ENCODE assay signal across 9 cellular contexts in the genomic region with DNA sequence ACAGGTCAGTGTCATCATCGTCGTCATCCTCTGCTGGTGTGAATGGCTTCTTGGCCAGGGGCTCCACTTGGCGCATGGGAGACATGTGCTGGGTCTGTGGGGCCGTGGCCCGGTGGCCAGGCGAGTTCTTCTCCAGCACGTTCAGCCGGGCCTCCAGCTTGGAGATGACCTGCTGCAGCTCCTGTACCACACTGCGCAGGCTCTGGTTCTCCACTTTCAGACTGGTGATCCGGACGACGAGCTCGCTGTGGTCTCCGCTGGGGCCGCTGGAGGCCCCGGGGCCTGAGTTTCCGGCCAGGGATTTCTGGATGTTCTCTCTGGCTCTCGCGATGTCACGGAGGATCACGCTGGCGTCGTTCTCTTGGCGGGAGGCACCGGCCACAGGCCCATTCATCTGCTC.
"Had no signal": no experiment of that assay in that cellular context is flagged by ENCODE, and none has a peak within 500 bp of the region (broad histone marks: within the 10 kb centered on the region; RNA-seq: fewer than 3 reads in every experiment).

No MANE protein-coding gene starts in this region.

- H3K4me1 ChIP-seq: HAP-1 had no signal

- H3K27ac Mint-ChIP-seq: GM23338, HFFc6, IgD-negative memory B cell had no signal

- DNase-seq: H7, HFFc6, KG1 had no signal

- H3K27me3 Mint-ChIP-seq: IgD-negative memory B cell had no signal

- ATAC-seq: GM23338, HCT116, HepG2 had no signal

- H3K4me3 ChIP-seq: GM23338, HAP-1 had no signal

- H3K9me3 ChIP-seq: HAP-1 had no signal

- H3K27ac ChIP-seq: HL-60 had no signal

- H3K4me1 Mint-ChIP-seq: GM23338 had no signal

- H3K36me3 ChIP-seq: HAP-1 had no signal

- FAIRE-seq: HepG2 had no signal

- H3K4me2 ChIP-seq: GM23338 had no signal

- H2AFZ ChIP-seq: GM23338 had no signal

- H3K4me3 Mint-ChIP-seq: GM23338, HFFc6 had no signal
